ENCODE assay signal across 9 cellular contexts in the genomic region with DNA sequence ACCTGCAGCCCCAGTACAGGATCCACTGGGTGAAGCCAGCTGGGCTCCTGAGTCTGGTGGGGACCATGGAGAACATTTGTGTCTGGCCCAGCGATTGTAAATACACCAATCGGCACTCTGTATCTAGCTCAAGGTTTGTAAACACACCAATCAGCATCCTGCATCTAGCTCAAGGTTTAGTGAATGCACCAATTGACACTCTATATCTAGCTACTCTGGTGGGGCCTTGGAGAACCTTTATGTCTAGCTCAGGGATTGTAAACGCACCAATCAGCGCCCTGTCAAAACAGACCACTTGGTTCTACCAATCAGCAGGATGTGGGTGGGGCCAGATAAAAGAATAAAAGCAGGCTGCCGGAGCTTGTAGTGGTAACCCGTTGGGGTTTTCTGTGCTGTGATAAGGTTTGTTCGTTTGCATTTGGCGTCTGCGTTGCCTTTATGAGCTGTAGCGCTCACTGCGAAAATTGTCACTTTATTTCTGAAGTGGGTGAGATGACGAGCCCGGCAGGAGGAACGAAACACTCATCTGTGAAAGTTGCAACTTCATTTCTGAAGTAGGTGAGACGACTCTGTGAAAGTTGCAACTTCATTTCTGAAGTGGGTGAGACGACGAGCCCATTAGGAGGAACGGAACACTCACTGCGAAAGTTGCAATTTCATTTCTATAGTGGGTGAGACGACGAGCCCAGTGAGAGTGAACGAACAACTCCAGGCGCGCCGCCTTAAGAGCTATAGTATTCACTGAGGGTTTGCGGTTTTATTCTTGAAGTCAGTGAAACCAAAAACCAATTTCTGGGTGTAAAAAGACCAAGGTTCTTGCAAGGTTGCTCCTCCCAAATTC. TPM values are rescaled to one million over a fixed set of nuclear protein-coding genes. Genes with fewer than 3 reads are reported as not detected.
DNase-seq lines count a peak whose midpoint lies in the region; ATAC-seq and TF ChIP-seq lines count a peak whose summit lies in the region.
"Had no signal": no experiment of that assay in that cellular context is flagged by ENCODE, and none has a peak within 500 bp of the region (broad histone marks: within the 10 kb centered on the region; RNA-seq: fewer than 3 reads in every experiment).

No MANE protein-coding gene starts in this region.

- WGBS in transverse colon (ENCODE audit: low coverage in 1 of 2), 2 donors: 71 to 74% methylated on average over 15 to 26 of the region's 26 CpGs

- H3K9me3 ChIP-seq in transverse colon: no peaks in the 10 kb centered on the region

- DNase-seq in CD1c-positive myeloid dendritic cell (ENCODE audit: extremely low spot score): peak; percentile 98
- DNase-seq in activated CD8-positive, alpha-beta memory T cell treated with anti-CD3 and anti-CD28 coated beads for 48 hours (ENCODE audit: low read depth in 2 of 3, low spot score in 2 of 3): peak in 2 of 3 experiments; percentile 57 to 59
- peak; percentile 62 for DNase-seq in mesenteric fat pad (ENCODE audit: low spot score)
- DNase-seq in NCI-H2081 (lab: John Stamatoyannopoulos, UW): no peak
- no peak for DNase-seq in NCI-H446 treated with DMSO at 0.1 percent for 48 hours (lab: John Stamatoyannopoulos, UW)
- DNase-seq in transverse colon: no peak

- H3K27me3 ChIP-seq in transverse colon: no peaks in the 10 kb centered on the region
- H3K27me3 ChIP-seq: BLaER1 treated with 17β-estradiol and CSF1 and Interleukin-3, amounts not matched to agents 10 nM and 100 nM had no signal

- no peak for TF ChIP-seq POLR2A in transverse colon (IDR thresholded peaks at IDR 0.05)

- intact Hi-C loops in transverse colon (cut with DNase I; ENCODE audit: low total_unique reads): no loop called here

- no peak overlapping the region for H3K4me3 ChIP-seq in transverse colon
- H3K4me3 ChIP-seq: BLaER1 treated with 17β-estradiol and CSF1 and Interleukin-3, amounts not matched to agents 10 nM and 100 nM had no signal

- in situ Hi-C loops in transverse colon (cut with MboI; ENCODE audit: low pct_ligation_motif_present in 1 of 4, low pct_unique_long_range_greater_than_20kb in 1 of 4, low sequenced_read_pairs in 3 of 4): no loop called here

- no peak for TF ChIP-seq EP300 in transverse colon (IDR thresholded peaks at IDR 0.05; ENCODE audit: low read depth)

- no peak for TF ChIP-seq CTCF in transverse colon (IDR thresholded peaks at IDR 0.05)

- H3K4me1 ChIP-seq in transverse colon: peaks cover 0 to 10% (median 9%) of the 10 kb centered on the region in 4 donors

- H3K27ac ChIP-seq in transverse colon: no peak overlapping the region
- H3K27ac ChIP-seq: BLaER1 treated with 17β-estradiol and CSF1 and Interleukin-3, amounts not matched to agents 10 nM and 100 nM had no signal

- ATAC-seq in GM19468 (IDR thresholded peaks at IDR 0.05; ENCODE audit: extremely low read depth, unreplicated experiment): peak; percentile 48
- ATAC-seq in HG03558 (IDR thresholded peaks at IDR 0.05; ENCODE audit: extremely low read depth, unreplicated experiment): peak; percentile 63

- H3K36me3 ChIP-seq in transverse colon: no peaks in the 10 kb centered on the region
- H3K36me3 ChIP-seq: BLaER1 treated with 17β-estradiol and CSF1 and Interleukin-3, amounts not matched to agents 10 nM and 100 nM had no signal

RNA-seq across cellular contexts. Expression of a gene that starts 31.1 kb away (rescaled TPM):
- total RNA-seq in mesenteric fat pad (127 TPM), transverse colon (100 to 1,000 TPM; 134 to 276 (median 170) TPM)

RNA-seq across cellular contexts. Expression of a gene that starts 37.1 kb away (rescaled TPM):
- 17.4 TPM for total RNA-seq in mesenteric fat pad
- 1 to 10 TPM; 1.4 to 8.7 (median 6.1) TPM for total RNA-seq in transverse colon

RNA-seq across cellular contexts. Expression of a gene that starts 59.5 kb away (rescaled TPM):
- total RNA-seq in mesenteric fat pad: 54.4 TPM
- 1 to 10 TPM in 3 of 4 donors, under 1 TPM in 1; 1.00 to 9.7 (median 7.2) TPM for total RNA-seq in transverse colon

Comparison
In these comparisons a context has a peak if more than half of its experiments do, and no peak if none do; other contexts are left out.
1. DNase-seq: peak in CD1c-positive myeloid dendritic cell (single experiment), activated CD8-positive, alpha-beta memory T cell treated with anti-CD3 and anti-CD28 coated beads for 48 hours (2 of 3) and mesenteric fat pad (single experiment); none in NCI-H2081 (0 of 2), NCI-H446 treated with DMSO at 0.1 percent for 48 hours (single experiment) and transverse colon (single experiment).